ENCODE assay signal across 9 cellular contexts in the genomic region with DNA sequence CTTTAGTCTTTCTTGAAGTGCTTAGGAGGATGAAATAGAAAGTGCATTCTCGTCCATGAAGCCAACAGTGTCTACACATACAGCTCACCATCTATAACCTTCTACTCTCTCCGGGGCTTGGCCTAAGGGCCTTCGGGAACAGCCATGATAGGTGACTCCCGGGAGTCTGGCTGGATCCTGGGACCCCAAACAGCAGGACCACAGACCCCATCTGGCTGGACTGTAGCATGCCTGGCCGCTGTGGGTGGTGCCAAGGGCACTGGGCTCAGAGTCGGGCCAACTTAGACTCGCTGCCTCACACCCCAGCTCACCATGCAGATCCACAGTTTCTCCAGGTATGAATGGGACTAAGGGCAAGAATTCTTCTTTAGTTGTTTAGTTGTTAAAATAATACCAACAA.
"Had no signal": no experiment of that assay in that cellular context is flagged by ENCODE, and none has a peak within 500 bp of the region (broad histone marks: within the 10 kb centered on the region; RNA-seq: fewer than 3 reads in every experiment).

No MANE protein-coding gene starts in this region.

- H3K4me1 ChIP-seq: HAP-1 had no signal

- DNase-seq: GM23248, GOT3, H7, H9, HCEC 1CT, HFFc6 had no signal

- H3K36me3 ChIP-seq: HAP-1 had no signal

- ATAC-seq: GM23338, HCT116 had no signal

- H3K9me3 ChIP-seq: HAP-1 had no signal

- H3K4me3 ChIP-seq: GM23248, GM23338, HAP-1 had no signal

- H3K27ac ChIP-seq: GM23248 had no signal
